Comparison of ENCODE assay signal across 8 cellular contexts in the genomic region with DNA sequence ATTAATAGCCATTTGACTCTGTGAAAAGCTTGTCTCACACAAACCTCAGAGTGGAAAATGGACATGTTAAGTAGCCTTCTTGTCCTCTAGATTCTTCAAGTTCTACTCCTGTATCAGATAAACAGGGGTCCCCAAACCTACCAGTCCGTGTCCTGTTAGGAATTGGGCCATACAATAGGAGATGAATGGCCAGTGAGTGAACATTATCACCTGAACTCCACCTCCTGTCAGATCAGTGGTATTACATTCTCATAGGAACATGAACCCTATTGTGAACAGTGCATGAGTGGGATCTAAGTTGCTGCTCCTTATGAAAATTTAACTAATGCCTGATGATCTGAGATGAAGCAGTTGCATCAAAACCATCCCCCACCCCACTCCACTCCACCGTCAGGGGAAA.
DNase-seq lines count a peak whose midpoint lies in the region; ATAC-seq and TF ChIP-seq lines count a peak whose summit lies in the region.

No MANE protein-coding gene starts in this region.

- no peaks in the 10 kb centered on the region for H3K9me3 ChIP-seq in AG04450 (ENCODE audit: control insufficient read depth, insufficient read depth, low read length)
- H3K9me3 ChIP-seq in Karpas-422 (ENCODE audit: low read length): no peaks in the 10 kb centered on the region
- no peaks in the 10 kb centered on the region for H3K9me3 ChIP-seq in smooth muscle cell (replicated peaks; ENCODE audit: low read depth)

- CTCF ChIA-PET in AG04450 (lab: Charles Lee): interaction anchor here (0.8 kb wide), 1 partner anchor 90 kb away, joined by 3 read pairs; no protein-coding TSS in a partner anchor

- H3K9ac ChIP-seq in Karpas-422 (ENCODE audit: low read length) (no peak overlapping the region), smooth muscle cell (ENCODE audit: low read depth) (no peak overlapping the region)

- H2AFZ ChIP-seq in Karpas-422 (ENCODE audit: low read length) (no peak overlapping the region), smooth muscle cell (ENCODE audit: low read depth) (no peak overlapping the region)

- H3K9me2 ChIP-seq in Karpas-422 (replicated peaks; ENCODE audit: insufficient read depth, low read length): no peaks in the 10 kb centered on the region

- no peaks in the 10 kb centered on the region for H4K20me1 ChIP-seq in Karpas-422 (ENCODE audit: insufficient read depth, low read depth, low read length)
- H4K20me1 ChIP-seq in smooth muscle cell (ENCODE audit: low read depth): no peaks in the 10 kb centered on the region

- 53% methylated on average over 2 of the region's 2 CpGs for WGBS in smooth muscle cell (ENCODE audit: low lambda C conversion rate)

- H3K4me3 ChIP-seq in AG04450 (ENCODE audit: low read depth, low read length) (no peak overlapping the region), Karpas-422 (ENCODE audit: low read length) (no peak overlapping the region), smooth muscle cell (no peak overlapping the region)

- DNase-seq in AG04450 (ENCODE audit: low read depth, low spot score) (no peak), Karpas-422 (peak; percentile 55), dermis blood vessel endothelial cell (peak; percentile 30), smooth muscle cell (lab: John Stamatoyannopoulos, UW; ENCODE audit: unreplicated experiment) (no peak), activated T-cell treated with anti-CD3 and anti-CD28 coated beads for 4 hours (no peak), superior temporal gyrus (ENCODE audit: extremely low spot score) (no peak)

- H3K4me1 ChIP-seq in Karpas-422 (ENCODE audit: low read length) (no peaks in the 10 kb centered on the region), smooth muscle cell (ENCODE audit: low read depth) (no peaks in the 10 kb centered on the region)

- TF ChIP-seq CTCF in AG04450 (IDR thresholded peaks at IDR 0.05; ENCODE audit: low read depth, low read length): peak; percentile 51
- TF ChIP-seq CTCF in smooth muscle cell (IDR thresholded peaks at IDR 0.05; ENCODE audit: borderline replicate concordance, insufficient read depth, poor library complexity, severe bottlenecking): peak; percentile 45

- H3K4me2 ChIP-seq in Karpas-422 (ENCODE audit: low read depth, low read length, poor library complexity, severe bottlenecking): no peak overlapping the region
- no peak overlapping the region for H3K4me2 ChIP-seq in smooth muscle cell

- POLR2A ChIA-PET in AG04450 (lab: Yijun Ruan, JAX): no interaction called here

- no peaks in the 10 kb centered on the region for H3K36me3 Mint-ChIP-seq in activated T-helper 17 cell treated with anti-CD3 and anti-CD28 coated beads, Interleukin-2, amount 50 U/mL, for 72 hours (ENCODE audit: low read depth)

- H3K27me3 ChIP-seq in AG04450 (ENCODE audit: control insufficient read depth, insufficient read depth, low read length) (no peaks in the 10 kb centered on the region), Karpas-422 (ENCODE audit: low read length) (no peaks in the 10 kb centered on the region), smooth muscle cell (ENCODE audit: low read depth) (no peaks in the 10 kb centered on the region)

- no peaks in the 10 kb centered on the region for H3K4me1 Mint-ChIP-seq in activated T-helper 17 cell treated with anti-CD3 and anti-CD28 coated beads, Interleukin-2, amount 50 U/mL, for 72 hours

- H3K36me3 ChIP-seq in Karpas-422 (ENCODE audit: insufficient read depth, low read length) (no peaks in the 10 kb centered on the region), smooth muscle cell (ENCODE audit: low read depth) (no peaks in the 10 kb centered on the region)

- peak; percentile 71 for ATAC-seq in GM18909 (IDR thresholded peaks at IDR 0.05; ENCODE audit: poor library complexity, unreplicated experiment)
- ATAC-seq in activated T-helper 17 cell treated with anti-CD3 and anti-CD28 coated beads, Interleukin-2, amount 50 U/mL, for 72 hours (replicated peaks): no peak

- H3K79me2 ChIP-seq in Karpas-422 (ENCODE audit: low read length) (no peaks in the 10 kb centered on the region), smooth muscle cell (ENCODE audit: low read depth) (no peaks in the 10 kb centered on the region)

- H3K27ac ChIP-seq in AG04450 (ENCODE audit: low read depth, low read length) (no peak overlapping the region), Karpas-422 (ENCODE audit: low read length) (no peak overlapping the region), smooth muscle cell (ENCODE audit: low read depth) (no peak overlapping the region)

- no peak overlapping the region for H3K27ac Mint-ChIP-seq in activated T-helper 17 cell treated with anti-CD3 and anti-CD28 coated beads, Interleukin-2, amount 50 U/mL, for 72 hours

- H3K27me3 Mint-ChIP-seq in activated T-helper 17 cell treated with anti-CD3 and anti-CD28 coated beads, Interleukin-2, amount 50 U/mL, for 72 hours: no peaks in the 10 kb centered on the region

- no peak overlapping the region for H3K4me3 Mint-ChIP-seq in activated T-helper 17 cell treated with anti-CD3 and anti-CD28 coated beads, Interleukin-2, amount 50 U/mL, for 72 hours

- no peaks in the 10 kb centered on the region for H3K9me3 Mint-ChIP-seq in activated T-helper 17 cell treated with anti-CD3 and anti-CD28 coated beads, Interleukin-2, amount 50 U/mL, for 72 hours

- H3F3A ChIP-seq in smooth muscle cell (ENCODE audit: low read depth): no peaks in the 10 kb centered on the region

Comparison
In these comparisons a context has a peak if more than half of its experiments do, and no peak if none do; other contexts are left out.
1. DNase-seq: peak in Karpas-422 (single experiment) and dermis blood vessel endothelial cell (single experiment); none in AG04450 (single experiment), smooth muscle cell (single experiment), activated T-cell treated with anti-CD3 and anti-CD28 coated beads for 4 hours (single experiment) and superior temporal gyrus (single experiment).